ENCODE assay signal across 1 cellular context in genomic region chr4:1017706-1018105, GRCh38.
TF ChIP-seq lines count a peak whose summit lies in the region.

No MANE protein-coding gene starts in this region.

TF ChIP-seq in HepG2, 621 proteins besides CTCF, POLR2A, EP300 and RAD21:
- TF ChIP-seq ZNF577 (CRISPR knock-in tag; IDR thresholded peaks at IDR 0.05; ENCODE audit: borderline replicate concordance, low read depth) (no peak), AGO2 (optimal IDR thresholded peaks at IDR 0.05; ENCODE audit: low read depth, low read length) (peak; percentile 48), ZSCAN9 (CRISPR knock-in tag; IDR thresholded peaks at IDR 0.05; ENCODE audit: borderline replicate concordance) (no peak)
